ENCODE assay signal across 8 cellular contexts in the genomic region with DNA sequence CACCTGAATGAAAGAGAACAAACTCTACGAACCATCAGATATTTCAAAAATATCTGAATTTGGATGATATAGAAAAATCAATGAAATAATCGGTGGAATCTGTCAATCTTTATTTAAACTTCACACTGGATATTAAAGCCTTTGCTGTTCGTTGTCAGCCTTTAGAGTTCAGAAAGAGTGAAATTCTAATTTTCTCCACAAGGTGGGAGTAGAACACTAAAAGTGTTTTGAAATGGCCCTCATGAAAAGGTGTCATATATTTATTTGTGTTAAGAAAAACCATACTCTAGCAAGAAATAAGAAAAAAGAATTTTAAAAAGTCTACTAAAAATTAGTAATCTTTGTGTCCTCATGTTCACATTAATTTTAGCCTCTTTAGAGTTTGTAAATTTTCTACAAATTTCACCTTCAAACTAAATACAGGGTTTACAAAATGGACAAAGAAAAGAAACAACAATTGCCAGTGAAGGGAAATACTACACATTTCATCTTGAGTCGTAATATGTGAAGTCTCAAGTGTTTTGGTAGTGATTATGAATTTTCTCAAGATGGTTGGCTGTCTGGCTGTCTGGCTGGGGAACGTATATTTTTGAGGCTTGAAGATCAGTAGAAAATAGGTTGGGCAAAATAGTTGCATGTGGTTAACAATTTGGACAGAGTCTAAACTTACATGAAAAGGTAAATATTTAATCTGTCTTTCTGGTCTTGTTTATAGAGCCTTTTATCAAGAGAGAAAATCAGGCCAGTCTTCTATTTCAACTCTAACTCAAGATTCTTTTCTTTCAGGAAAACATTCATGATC. TPM values are rescaled to one million over a fixed set of nuclear protein-coding genes. Genes with fewer than 3 reads are reported as not detected.
DNase-seq lines count a peak whose midpoint lies in the region; ATAC-seq, FAIRE-seq and TF ChIP-seq lines count a peak whose summit lies in the region.

No MANE protein-coding gene starts in this region.

- no peaks in the 10 kb centered on the region for H3K27me3 ChIP-seq in keratinocyte (ENCODE audit: control insufficient read depth, extremely low read depth, insufficient read depth, low read length)

- H3K27me3 Mint-ChIP-seq in T-helper 2 cell treated with Interferon-gamma antibody and Interleukin-4, amounts not matched to agents 5 μg/mL and 100 μg/mL, for 36 hours (ENCODE audit: low read depth): peaks cover 6% of the 10 kb centered on the region

- CTCF ChIA-PET in AG04449 (lab: Yijun Ruan, JAX): no interaction called here

- FAIRE-seq in keratinocyte (lab: Jason Lieb, UNC) (no peak), urothelium cell line (lab: Jason Lieb, UNC) (no peak)

- H3K4me1 Mint-ChIP-seq in T-helper 2 cell treated with Interferon-gamma antibody and Interleukin-4, amounts not matched to agents 5 μg/mL and 100 μg/mL, for 36 hours (ENCODE audit: low read depth): no peaks in the 10 kb centered on the region

- H2AFZ ChIP-seq in keratinocyte (ENCODE audit: control insufficient read depth, low read length): no peak overlapping the region

- no peak overlapping the region for H3K27ac ChIP-seq in keratinocyte (ENCODE audit: control insufficient read depth, insufficient read depth, low read length)

- dilution Hi-C loops in keratinocyte (cut with MboI; ENCODE audit: extremely low pct_ligation_motif_present, low sequenced_read_pairs): no loop called here

- ATAC-seq in HG02884 (IDR thresholded peaks at IDR 0.05; ENCODE audit: unreplicated experiment): peak; percentile 83

- H3K9ac ChIP-seq in keratinocyte (ENCODE audit: control insufficient read depth, extremely low read depth, insufficient read depth, low read length): no peak overlapping the region

- no peaks in the 10 kb centered on the region for H3K36me3 ChIP-seq in keratinocyte (ENCODE audit: control insufficient read depth in 2 of 2, extremely low read depth in 1 of 2, insufficient read depth in 2 of 2, low read length in 2 of 2)

- no peaks in the 10 kb centered on the region for H3K4me1 ChIP-seq in keratinocyte (ENCODE audit: control insufficient read depth, extremely low read depth, insufficient read depth, low read length)

- H3K27ac Mint-ChIP-seq in T-helper 2 cell treated with Interferon-gamma antibody and Interleukin-4, amounts not matched to agents 5 μg/mL and 100 μg/mL, for 36 hours: no peak overlapping the region

- H3K9me3 ChIP-seq in keratinocyte (ENCODE audit: control insufficient read depth, low read depth, low read length): no peaks in the 10 kb centered on the region

- H3K9me3 Mint-ChIP-seq in T-helper 2 cell treated with Interferon-gamma antibody and Interleukin-4, amounts not matched to agents 5 μg/mL and 100 μg/mL, for 36 hours: no peaks in the 10 kb centered on the region

- no peaks in the 10 kb centered on the region for H3K36me3 Mint-ChIP-seq in T-helper 2 cell treated with Interferon-gamma antibody and Interleukin-4, amounts not matched to agents 5 μg/mL and 100 μg/mL, for 36 hours (ENCODE audit: low read depth)

- H3K4me3 ChIP-seq in AG04449 (ENCODE audit: low read depth, low read length) (no peak overlapping the region), GM12875 (ENCODE audit: low read depth, low read length) (no peak overlapping the region), keratinocyte (ENCODE audit: control insufficient read depth in 2 of 3, extremely low read depth in 1 of 3, insufficient read depth in 2 of 3, low read depth in 1 of 3, low read length in 3 of 3) (no peak overlapping the region)

- POLR2A ChIA-PET in AG04449 (lab: Yijun Ruan, JAX): no interaction called here

- DNase-seq in AG04449 (ENCODE audit: low read depth, low spot score) (no peak), NCI-H2081 (lab: John Stamatoyannopoulos, UW) (peak; percentile 49 to 64), amniotic stem cell (lab: John Stamatoyannopoulos, UW) (peak; percentile 5), keratinocyte (ENCODE audit: low read depth, low spot score) (peak; percentile 5), urothelium cell line (ENCODE audit: low spot score) (peak; percentile 44)
- DNase-seq in T-helper 2 cell treated with Interferon-gamma antibody and Interleukin-4, amounts not matched to agents 5 μg/mL and 100 μg/mL, for 36 hours (ENCODE audit: low spot score): no peak

- no peaks in the 10 kb centered on the region for H3K79me2 ChIP-seq in keratinocyte (ENCODE audit: control insufficient read depth, insufficient read depth, low read length)

- TF ChIP-seq CTCF in AG04449 (IDR thresholded peaks at IDR 0.05; ENCODE audit: insufficient read depth, low read length, missing control alignments) (peak; percentile 25), GM12875 (IDR thresholded peaks at IDR 0.05; ENCODE audit: borderline replicate concordance, insufficient read depth, low read depth, low read length) (peak; percentile 25; the same call in 1 of the 2 replicates), keratinocyte (optimal IDR thresholded peaks at IDR 0.05 in 1 of 3, IDR thresholded peaks at IDR 0.05 in 1 of 3, conservative IDR thresholded peaks at IDR 0.05 in 1 of 3; ENCODE audit: extremely low read depth in 1 of 3, insufficient read depth in 2 of 3, low read length in 3 of 3) (peak in 2 of 3 experiments; percentile 38 to 50)

- H3K4me3 Mint-ChIP-seq in T-helper 2 cell treated with Interferon-gamma antibody and Interleukin-4, amounts not matched to agents 5 μg/mL and 100 μg/mL, for 36 hours: no peak overlapping the region

- H3K9me1 ChIP-seq in keratinocyte (ENCODE audit: control insufficient read depth, extremely low read depth, insufficient read depth, low read length): no peaks in the 10 kb centered on the region

- H4K20me1 ChIP-seq in keratinocyte (ENCODE audit: control insufficient read depth, extremely low read depth, insufficient read depth, low read length): no peaks in the 10 kb centered on the region

- H3K4me2 ChIP-seq in keratinocyte (ENCODE audit: control insufficient read depth, extremely low read depth, insufficient read depth, low read depth, low read length): no peak overlapping the region

RNA-seq across cellular contexts. Expression of gene DNAJB9, which starts 43.7 kb away (rescaled TPM):
- 6.5 to 13.4 TPM (median 8.0 TPM) in 3 replicates for polyA plus RNA-seq in keratinocyte
- polyA plus RNA-seq in keratinocyte (2011; ENCODE audit: low read depth): 14.8 TPM
- 5.3 and 8.6 TPM in 2 replicates for polyA plus RNA-seq in keratinocyte (2011; cell fraction: cytosol; rRNA removed)
- 10.0 and 13.7 TPM in 2 replicates for polyA plus RNA-seq in keratinocyte (2011; cell fraction: nucleus; rRNA removed)
- polyA plus RNA-seq in keratinocyte (2012; ENCODE audit: low replicate concordance): 14.3 and 24.6 TPM in 2 replicates
- 0.82 to 4.2 TPM (median 2.2 TPM) in 3 replicates for polyA minus RNA-seq in keratinocyte
- 19.8 TPM for polyA minus RNA-seq in keratinocyte (2011; cell fraction: cytosol; rRNA and poly(A)+ RNA removed)
- 12.9 and 13.2 TPM in 2 replicates for polyA minus RNA-seq in keratinocyte (2011; cell fraction: nucleus; rRNA and poly(A)+ RNA removed)

RNA-seq across cellular contexts. Expression of gene THAP5, which starts 43.8 kb away (rescaled TPM):
- polyA plus RNA-seq in keratinocyte: 4.9 to 9.2 TPM (median 6.6 TPM) in 3 replicates
- 7.1 TPM for polyA plus RNA-seq in keratinocyte (2011; ENCODE audit: low read depth)
- polyA plus RNA-seq in keratinocyte (2011; cell fraction: cytosol; rRNA removed): 4.6 and 10.8 TPM in 2 replicates
- 5.1 and 8.6 TPM in 2 replicates for polyA plus RNA-seq in keratinocyte (2011; cell fraction: nucleus; rRNA removed)
- 8.8 and 10.5 TPM in 2 replicates for polyA plus RNA-seq in keratinocyte (2012; ENCODE audit: low replicate concordance)
- polyA minus RNA-seq in keratinocyte: 2.6 to 10.6 TPM (median 3.7 TPM) in 3 replicates
- 9.2 TPM for polyA minus RNA-seq in keratinocyte (2011; cell fraction: cytosol; rRNA and poly(A)+ RNA removed)
- 4.1 and 10.7 TPM in 2 replicates for polyA minus RNA-seq in keratinocyte (2011; cell fraction: nucleus; rRNA and poly(A)+ RNA removed)

Comparison
In these comparisons a context has a peak if more than half of its experiments do, and no peak if none do; other contexts are left out.
1. DNase-seq: peak in NCI-H2081 (2 of 2), amniotic stem cell (single experiment), keratinocyte (single experiment) and urothelium cell line (single experiment); none in AG04449 (single experiment) and T-helper 2 cell treated with Interferon-gamma antibody and Interleukin-4, amounts not matched to agents 5 μg/mL and 100 μg/mL, for 36 hours (single experiment).
2. Peak in every context shown above with its lines, with median percentiles within 50 percentile points of each other: CTCF ChIP-seq.